ENCODE assay signal across 1 cellular context in the genomic region with DNA sequence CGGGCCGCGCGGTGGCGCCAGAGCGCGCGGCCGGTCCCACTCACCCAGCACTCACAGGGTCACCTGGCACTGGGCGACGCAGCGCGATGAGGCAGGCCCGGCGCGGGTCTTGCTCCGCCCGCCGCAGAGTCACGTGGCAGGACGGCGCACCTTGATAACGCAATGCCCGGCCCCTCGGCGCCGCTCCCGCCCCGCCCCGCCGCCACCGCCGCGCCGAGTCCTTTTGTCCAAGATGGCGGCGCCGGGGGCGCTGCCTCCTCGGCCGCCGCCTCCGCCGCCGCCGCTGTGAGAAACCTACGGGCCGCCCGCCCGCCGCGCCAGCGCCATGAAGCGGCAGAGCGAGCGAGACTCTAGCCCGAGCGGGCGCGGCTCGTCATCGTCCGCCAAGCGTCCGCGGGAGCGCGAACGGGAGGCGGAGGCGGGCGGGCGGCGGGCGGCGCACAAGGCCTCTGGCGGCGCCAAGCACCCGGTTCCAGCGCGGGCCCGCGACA.
TF ChIP-seq lines count a peak whose summit lies in the region.

A gene with protein sequence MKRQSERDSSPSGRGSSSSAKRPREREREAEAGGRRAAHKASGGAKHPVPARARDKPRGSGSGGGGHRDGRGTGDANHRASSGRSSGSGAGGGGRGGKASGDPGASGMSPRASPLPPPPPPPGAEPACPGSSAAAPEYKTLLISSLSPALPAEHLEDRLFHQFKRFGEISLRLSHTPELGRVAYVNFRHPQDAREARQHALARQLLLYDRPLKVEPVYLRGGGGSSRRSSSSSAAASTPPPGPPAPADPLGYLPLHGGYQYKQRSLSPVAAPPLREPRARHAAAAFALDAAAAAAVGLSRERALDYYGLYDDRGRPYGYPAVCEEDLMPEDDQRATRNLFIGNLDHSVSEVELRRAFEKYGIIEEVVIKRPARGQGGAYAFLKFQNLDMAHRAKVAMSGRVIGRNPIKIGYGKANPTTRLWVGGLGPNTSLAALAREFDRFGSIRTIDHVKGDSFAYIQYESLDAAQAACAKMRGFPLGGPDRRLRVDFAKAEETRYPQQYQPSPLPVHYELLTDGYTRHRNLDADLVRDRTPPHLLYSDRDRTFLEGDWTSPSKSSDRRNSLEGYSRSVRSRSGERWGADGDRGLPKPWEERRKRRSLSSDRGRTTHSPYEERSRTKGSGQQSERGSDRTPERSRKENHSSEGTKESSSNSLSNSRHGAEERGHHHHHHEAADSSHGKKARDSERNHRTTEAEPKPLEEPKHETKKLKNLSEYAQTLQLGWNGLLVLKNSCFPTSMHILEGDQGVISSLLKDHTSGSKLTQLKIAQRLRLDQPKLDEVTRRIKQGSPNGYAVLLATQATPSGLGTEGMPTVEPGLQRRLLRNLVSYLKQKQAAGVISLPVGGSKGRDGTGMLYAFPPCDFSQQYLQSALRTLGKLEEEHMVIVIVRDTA (plus strand): TSS at position 211 of the 491 bp plus-strand sequence. CDS start 115 bp downstream, at position 326.

TF ChIP-seq in K562, 482 proteins besides CTCF, POLR2A, EP300 and RAD21 (continued from another document and continues in another):
- TF ChIP-seq ETS2 (tag; IDR thresholded peaks at IDR 0.05; ENCODE audit: borderline replicate concordance, poor library complexity, severe bottlenecking) (no peak), ETV5 (CRISPR knock-in tag; IDR thresholded peaks at IDR 0.05; ENCODE audit: low read depth) (no peak), ZNF347 (CRISPR knock-in tag; IDR thresholded peaks at IDR 0.05; ENCODE audit: low read depth) (no peak), CREB1 (IDR thresholded peaks at IDR 0.05) (peak; percentile 97), CREB1 (CRISPR knock-in tag; IDR thresholded peaks at IDR 0.05) (peak; percentile 97), GTF2E2 (tag; IDR thresholded peaks at IDR 0.05) (0 out of 2 replicates have a peak, but pooled peaks have one; percentile 27), ELF4 (CRISPR knock-in tag; IDR thresholded peaks at IDR 0.05) (no peak), ZNF23 (CRISPR knock-in tag; IDR thresholded peaks at IDR 0.05) (no peak), YBX1 (IDR thresholded peaks at IDR 0.05) (no peak), POU5F1 (IDR thresholded peaks at IDR 0.05; ENCODE audit: borderline replicate concordance, low read depth, low read length, partially characterized antibody) (no peak), ZNF561 (CRISPR knock-in tag; conservative IDR thresholded peaks at IDR 0.05) (no peak), RBFOX2 (IDR thresholded peaks at IDR 0.05; ENCODE audit: low read depth, low read length) (peak; percentile 58), ESRRB (CRISPR knock-in tag; IDR thresholded peaks at IDR 0.05; ENCODE audit: borderline replicate concordance) (no peak), SAFB2 (IDR thresholded peaks at IDR 0.05; ENCODE audit: borderline replicate concordance, low read depth, low read length, severe bottlenecking) (no peak), ZNF12 (CRISPR knock-in tag; IDR thresholded peaks at IDR 0.05) (no peak), WHSC1 (IDR thresholded peaks at IDR 0.05; ENCODE audit: low read length) (no peak), KLF16 (IDR thresholded peaks at IDR 0.05) (no peak), C11orf30 (IDR thresholded peaks at IDR 0.05; ENCODE audit: low read depth) (peak; percentile 80), SNRNP70 (optimal IDR thresholded peaks at IDR 0.05; ENCODE audit: low read depth, low read length) (no peak), POLR2AphosphoS5 (IDR thresholded peaks at IDR 0.05; ENCODE audit: control insufficient read depth, insufficient read depth, low read depth, low read length) (peak; percentile 36; the same call in 1 of the 2 replicates), TRIM24 (IDR thresholded peaks at IDR 0.05) (no peak), JUN (IDR thresholded peaks at IDR 0.05; ENCODE audit: borderline replicate concordance, low read depth, low read length) (peak; percentile 29; the same call in 1 of the 2 replicates), JUN (CRISPR knock-in tag; IDR thresholded peaks at IDR 0.05; ENCODE audit: borderline replicate concordance) (no peak), STAT5A (IDR thresholded peaks at IDR 0.05; ENCODE audit: borderline replicate concordance, low read length) (no peak), JUNB (CRISPR knock-in tag; conservative IDR thresholded peaks at IDR 0.05) (no peak), NBN (IDR thresholded peaks at IDR 0.05; ENCODE audit: low read depth) (no peak)
- TF ChIP-seq, protein P1, sequence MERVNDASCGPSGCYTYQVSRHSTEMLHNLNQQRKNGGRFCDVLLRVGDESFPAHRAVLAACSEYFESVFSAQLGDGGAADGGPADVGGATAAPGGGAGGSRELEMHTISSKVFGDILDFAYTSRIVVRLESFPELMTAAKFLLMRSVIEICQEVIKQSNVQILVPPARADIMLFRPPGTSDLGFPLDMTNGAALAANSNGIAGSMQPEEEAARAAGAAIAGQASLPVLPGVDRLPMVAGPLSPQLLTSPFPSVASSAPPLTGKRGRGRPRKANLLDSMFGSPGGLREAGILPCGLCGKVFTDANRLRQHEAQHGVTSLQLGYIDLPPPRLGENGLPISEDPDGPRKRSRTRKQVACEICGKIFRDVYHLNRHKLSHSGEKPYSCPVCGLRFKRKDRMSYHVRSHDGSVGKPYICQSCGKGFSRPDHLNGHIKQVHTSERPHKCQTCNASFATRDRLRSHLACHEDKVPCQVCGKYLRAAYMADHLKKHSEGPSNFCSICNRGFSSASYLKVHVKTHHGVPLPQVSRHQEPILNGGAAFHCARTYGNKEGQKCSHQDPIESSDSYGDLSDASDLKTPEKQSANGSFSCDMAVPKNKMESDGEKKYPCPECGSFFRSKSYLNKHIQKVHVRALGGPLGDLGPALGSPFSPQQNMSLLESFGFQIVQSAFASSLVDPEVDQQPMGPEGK (CRISPR knock-in tag; IDR thresholded peaks at IDR 0.05; ENCODE audit: borderline replicate concordance): no peak
- TF ChIP-seq, protein P2, sequence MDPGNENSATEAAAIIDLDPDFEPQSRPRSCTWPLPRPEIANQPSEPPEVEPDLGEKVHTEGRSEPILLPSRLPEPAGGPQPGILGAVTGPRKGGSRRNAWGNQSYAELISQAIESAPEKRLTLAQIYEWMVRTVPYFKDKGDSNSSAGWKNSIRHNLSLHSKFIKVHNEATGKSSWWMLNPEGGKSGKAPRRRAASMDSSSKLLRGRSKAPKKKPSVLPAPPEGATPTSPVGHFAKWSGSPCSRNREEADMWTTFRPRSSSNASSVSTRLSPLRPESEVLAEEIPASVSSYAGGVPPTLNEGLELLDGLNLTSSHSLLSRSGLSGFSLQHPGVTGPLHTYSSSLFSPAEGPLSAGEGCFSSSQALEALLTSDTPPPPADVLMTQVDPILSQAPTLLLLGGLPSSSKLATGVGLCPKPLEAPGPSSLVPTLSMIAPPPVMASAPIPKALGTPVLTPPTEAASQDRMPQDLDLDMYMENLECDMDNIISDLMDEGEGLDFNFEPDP (CRISPR knock-in tag; IDR thresholded peaks at IDR 0.05): no peak
- TF ChIP-seq, protein P3, sequence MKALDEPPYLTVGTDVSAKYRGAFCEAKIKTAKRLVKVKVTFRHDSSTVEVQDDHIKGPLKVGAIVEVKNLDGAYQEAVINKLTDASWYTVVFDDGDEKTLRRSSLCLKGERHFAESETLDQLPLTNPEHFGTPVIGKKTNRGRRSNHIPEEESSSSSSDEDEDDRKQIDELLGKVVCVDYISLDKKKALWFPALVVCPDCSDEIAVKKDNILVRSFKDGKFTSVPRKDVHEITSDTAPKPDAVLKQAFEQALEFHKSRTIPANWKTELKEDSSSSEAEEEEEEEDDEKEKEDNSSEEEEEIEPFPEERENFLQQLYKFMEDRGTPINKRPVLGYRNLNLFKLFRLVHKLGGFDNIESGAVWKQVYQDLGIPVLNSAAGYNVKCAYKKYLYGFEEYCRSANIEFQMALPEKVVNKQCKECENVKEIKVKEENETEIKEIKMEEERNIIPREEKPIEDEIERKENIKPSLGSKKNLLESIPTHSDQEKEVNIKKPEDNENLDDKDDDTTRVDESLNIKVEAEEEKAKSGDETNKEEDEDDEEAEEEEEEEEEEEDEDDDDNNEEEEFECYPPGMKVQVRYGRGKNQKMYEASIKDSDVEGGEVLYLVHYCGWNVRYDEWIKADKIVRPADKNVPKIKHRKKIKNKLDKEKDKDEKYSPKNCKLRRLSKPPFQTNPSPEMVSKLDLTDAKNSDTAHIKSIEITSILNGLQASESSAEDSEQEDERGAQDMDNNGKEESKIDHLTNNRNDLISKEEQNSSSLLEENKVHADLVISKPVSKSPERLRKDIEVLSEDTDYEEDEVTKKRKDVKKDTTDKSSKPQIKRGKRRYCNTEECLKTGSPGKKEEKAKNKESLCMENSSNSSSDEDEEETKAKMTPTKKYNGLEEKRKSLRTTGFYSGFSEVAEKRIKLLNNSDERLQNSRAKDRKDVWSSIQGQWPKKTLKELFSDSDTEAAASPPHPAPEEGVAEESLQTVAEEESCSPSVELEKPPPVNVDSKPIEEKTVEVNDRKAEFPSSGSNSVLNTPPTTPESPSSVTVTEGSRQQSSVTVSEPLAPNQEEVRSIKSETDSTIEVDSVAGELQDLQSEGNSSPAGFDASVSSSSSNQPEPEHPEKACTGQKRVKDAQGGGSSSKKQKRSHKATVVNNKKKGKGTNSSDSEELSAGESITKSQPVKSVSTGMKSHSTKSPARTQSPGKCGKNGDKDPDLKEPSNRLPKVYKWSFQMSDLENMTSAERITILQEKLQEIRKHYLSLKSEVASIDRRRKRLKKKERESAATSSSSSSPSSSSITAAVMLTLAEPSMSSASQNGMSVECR (CRISPR knock-in tag; IDR thresholded peaks at IDR 0.05): peak; percentile 74
- TF ChIP-seq, protein P4, sequence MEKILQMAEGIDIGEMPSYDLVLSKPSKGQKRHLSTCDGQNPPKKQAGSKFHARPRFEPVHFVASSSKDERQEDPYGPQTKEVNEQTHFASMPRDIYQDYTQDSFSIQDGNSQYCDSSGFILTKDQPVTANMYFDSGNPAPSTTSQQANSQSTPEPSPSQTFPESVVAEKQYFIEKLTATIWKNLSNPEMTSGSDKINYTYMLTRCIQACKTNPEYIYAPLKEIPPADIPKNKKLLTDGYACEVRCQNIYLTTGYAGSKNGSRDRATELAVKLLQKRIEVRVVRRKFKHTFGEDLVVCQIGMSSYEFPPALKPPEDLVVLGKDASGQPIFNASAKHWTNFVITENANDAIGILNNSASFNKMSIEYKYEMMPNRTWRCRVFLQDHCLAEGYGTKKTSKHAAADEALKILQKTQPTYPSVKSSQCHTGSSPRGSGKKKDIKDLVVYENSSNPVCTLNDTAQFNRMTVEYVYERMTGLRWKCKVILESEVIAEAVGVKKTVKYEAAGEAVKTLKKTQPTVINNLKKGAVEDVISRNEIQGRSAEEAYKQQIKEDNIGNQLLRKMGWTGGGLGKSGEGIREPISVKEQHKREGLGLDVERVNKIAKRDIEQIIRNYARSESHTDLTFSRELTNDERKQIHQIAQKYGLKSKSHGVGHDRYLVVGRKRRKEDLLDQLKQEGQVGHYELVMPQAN (IDR thresholded peaks at IDR 0.05; ENCODE audit: borderline replicate concordance): no peak
- TF ChIP-seq, protein P5, sequence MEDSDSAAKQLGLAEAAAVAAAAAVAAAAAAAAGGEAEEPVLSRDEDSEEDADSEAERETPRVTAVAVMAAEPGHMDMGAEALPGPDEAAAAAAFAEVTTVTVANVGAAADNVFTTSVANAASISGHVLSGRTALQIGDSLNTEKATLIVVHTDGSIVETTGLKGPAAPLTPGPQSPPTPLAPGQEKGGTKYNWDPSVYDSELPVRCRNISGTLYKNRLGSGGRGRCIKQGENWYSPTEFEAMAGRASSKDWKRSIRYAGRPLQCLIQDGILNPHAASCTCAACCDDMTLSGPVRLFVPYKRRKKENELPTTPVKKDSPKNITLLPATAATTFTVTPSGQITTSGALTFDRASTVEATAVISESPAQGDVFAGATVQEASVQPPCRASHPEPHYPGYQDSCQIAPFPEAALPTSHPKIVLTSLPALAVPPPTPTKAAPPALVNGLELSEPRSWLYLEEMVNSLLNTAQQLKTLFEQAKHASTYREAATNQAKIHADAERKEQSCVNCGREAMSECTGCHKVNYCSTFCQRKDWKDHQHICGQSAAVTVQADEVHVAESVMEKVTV (CRISPR knock-in tag; IDR thresholded peaks at IDR 0.05): no peak
- TF ChIP-seq, protein P6, sequence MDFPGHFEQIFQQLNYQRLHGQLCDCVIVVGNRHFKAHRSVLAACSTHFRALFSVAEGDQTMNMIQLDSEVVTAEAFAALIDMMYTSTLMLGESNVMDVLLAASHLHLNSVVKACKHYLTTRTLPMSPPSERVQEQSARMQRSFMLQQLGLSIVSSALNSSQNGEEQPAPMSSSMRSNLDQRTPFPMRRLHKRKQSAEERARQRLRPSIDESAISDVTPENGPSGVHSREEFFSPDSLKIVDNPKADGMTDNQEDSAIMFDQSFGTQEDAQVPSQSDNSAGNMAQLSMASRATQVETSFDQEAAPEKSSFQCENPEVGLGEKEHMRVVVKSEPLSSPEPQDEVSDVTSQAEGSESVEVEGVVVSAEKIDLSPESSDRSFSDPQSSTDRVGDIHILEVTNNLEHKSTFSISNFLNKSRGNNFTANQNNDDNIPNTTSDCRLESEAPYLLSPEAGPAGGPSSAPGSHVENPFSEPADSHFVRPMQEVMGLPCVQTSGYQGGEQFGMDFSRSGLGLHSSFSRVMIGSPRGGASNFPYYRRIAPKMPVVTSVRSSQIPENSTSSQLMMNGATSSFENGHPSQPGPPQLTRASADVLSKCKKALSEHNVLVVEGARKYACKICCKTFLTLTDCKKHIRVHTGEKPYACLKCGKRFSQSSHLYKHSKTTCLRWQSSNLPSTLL (IDR thresholded peaks at IDR 0.05): no peak
- TF ChIP-seq, protein P7, sequence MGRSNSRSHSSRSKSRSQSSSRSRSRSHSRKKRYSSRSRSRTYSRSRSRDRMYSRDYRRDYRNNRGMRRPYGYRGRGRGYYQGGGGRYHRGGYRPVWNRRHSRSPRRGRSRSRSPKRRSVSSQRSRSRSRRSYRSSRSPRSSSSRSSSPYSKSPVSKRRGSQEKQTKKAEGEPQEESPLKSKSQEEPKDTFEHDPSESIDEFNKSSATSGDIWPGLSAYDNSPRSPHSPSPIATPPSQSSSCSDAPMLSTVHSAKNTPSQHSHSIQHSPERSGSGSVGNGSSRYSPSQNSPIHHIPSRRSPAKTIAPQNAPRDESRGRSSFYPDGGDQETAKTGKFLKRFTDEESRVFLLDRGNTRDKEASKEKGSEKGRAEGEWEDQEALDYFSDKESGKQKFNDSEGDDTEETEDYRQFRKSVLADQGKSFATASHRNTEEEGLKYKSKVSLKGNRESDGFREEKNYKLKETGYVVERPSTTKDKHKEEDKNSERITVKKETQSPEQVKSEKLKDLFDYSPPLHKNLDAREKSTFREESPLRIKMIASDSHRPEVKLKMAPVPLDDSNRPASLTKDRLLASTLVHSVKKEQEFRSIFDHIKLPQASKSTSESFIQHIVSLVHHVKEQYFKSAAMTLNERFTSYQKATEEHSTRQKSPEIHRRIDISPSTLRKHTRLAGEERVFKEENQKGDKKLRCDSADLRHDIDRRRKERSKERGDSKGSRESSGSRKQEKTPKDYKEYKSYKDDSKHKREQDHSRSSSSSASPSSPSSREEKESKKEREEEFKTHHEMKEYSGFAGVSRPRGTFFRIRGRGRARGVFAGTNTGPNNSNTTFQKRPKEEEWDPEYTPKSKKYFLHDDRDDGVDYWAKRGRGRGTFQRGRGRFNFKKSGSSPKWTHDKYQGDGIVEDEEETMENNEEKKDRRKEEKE (IDR thresholded peaks at IDR 0.05; ENCODE audit: borderline replicate concordance in 1 of 2, control insufficient read depth in 1 of 2, low read depth in 2 of 2, low read length in 1 of 2): no peak
- TF ChIP-seq, protein P8, sequence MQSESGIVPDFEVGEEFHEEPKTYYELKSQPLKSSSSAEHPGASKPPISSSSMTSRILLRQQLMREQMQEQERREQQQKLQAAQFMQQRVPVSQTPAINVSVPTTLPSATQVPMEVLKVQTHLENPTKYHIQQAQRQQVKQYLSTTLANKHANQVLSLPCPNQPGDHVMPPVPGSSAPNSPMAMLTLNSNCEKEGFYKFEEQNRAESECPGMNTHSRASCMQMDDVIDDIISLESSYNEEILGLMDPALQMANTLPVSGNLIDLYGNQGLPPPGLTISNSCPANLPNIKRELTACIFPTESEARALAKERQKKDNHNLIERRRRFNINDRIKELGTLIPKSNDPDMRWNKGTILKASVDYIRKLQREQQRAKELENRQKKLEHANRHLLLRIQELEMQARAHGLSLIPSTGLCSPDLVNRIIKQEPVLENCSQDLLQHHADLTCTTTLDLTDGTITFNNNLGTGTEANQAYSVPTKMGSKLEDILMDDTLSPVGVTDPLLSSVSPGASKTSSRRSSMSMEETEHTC (IDR thresholded peaks at IDR 0.05): peak; percentile 67; the same call in 1 of the 2 replicates
